ENCODE assay signal across 1 cellular context in genomic region chr13:19862511-19863313, GRCh38.
TF ChIP-seq lines count a peak whose summit lies in the region.

No MANE protein-coding gene starts in this region.

TF ChIP-seq in HepG2, 621 proteins besides CTCF, POLR2A, EP300 and RAD21 (continued from another document and continues in another):
- TF ChIP-seq, protein P1, sequence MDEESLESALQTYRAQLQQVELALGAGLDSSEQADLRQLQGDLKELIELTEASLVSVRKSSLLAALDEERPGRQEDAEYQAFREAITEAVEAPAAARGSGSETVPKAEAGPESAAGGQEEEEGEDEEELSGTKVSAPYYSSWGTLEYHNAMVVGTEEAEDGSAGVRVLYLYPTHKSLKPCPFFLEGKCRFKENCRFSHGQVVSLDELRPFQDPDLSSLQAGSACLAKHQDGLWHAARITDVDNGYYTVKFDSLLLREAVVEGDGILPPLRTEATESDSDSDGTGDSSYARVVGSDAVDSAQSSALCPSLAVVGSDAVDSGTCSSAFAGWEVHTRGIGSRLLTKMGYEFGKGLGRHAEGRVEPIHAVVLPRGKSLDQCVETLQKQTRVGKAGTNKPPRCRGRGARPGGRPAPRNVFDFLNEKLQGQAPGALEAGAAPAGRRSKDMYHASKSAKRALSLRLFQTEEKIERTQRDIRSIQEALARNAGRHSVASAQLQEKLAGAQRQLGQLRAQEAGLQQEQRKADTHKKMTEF (CRISPR knock-in tag; IDR thresholded peaks at IDR 0.05) = no peak
- no peak for TF ChIP-seq SOX5 (CRISPR knock-in tag; IDR thresholded peaks at IDR 0.05; ENCODE audit: borderline replicate concordance)
- TF ChIP-seq ZNF17 (CRISPR knock-in tag; IDR thresholded peaks at IDR 0.05) = no peak
- no peak for TF ChIP-seq ZFP41 (CRISPR knock-in tag; IDR thresholded peaks at IDR 0.05; ENCODE audit: borderline replicate concordance)
- no peak for TF ChIP-seq THYN1 (CRISPR knock-in tag; IDR thresholded peaks at IDR 0.05; ENCODE audit: borderline replicate concordance, low read depth)
- TF ChIP-seq HCFC1 (IDR thresholded peaks at IDR 0.05; ENCODE audit: low read depth, low read length) = no peak
- TF ChIP-seq SNAPC2 (CRISPR knock-in tag; IDR thresholded peaks at IDR 0.05) = no peak
- TF ChIP-seq SIX1 (CRISPR knock-in tag; IDR thresholded peaks at IDR 0.05; ENCODE audit: borderline replicate concordance) = no peak
- no peak for TF ChIP-seq ZNF614 (CRISPR knock-in tag; IDR thresholded peaks at IDR 0.05; ENCODE audit: borderline replicate concordance)
- TF ChIP-seq, protein P2, sequence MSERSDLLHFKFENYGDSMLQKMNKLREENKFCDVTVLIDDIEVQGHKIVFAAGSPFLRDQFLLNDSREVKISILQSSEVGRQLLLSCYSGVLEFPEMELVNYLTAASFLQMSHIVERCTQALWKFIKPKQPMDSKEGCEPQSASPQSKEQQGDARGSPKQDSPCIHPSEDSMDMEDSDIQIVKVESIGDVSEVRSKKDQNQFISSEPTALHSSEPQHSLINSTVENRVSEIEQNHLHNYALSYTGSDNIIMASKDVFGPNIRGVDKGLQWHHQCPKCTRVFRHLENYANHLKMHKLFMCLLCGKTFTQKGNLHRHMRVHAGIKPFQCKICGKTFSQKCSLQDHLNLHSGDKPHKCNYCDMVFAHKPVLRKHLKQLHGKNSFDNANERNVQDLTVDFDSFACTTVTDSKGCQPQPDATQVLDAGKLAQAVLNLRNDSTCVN (CRISPR knock-in tag; IDR thresholded peaks at IDR 0.05; ENCODE audit: borderline replicate concordance) = no peak
- TF ChIP-seq, protein P3, sequence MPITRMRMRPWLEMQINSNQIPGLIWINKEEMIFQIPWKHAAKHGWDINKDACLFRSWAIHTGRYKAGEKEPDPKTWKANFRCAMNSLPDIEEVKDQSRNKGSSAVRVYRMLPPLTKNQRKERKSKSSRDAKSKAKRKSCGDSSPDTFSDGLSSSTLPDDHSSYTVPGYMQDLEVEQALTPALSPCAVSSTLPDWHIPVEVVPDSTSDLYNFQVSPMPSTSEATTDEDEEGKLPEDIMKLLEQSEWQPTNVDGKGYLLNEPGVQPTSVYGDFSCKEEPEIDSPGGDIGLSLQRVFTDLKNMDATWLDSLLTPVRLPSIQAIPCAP (CRISPR knock-in tag; IDR thresholded peaks at IDR 0.05; ENCODE audit: low read depth) = no peak
- TF ChIP-seq DR1 (CRISPR knock-in tag; IDR thresholded peaks at IDR 0.05) = no peak
- no peak for TF ChIP-seq AGO1 (IDR thresholded peaks at IDR 0.05; ENCODE audit: low read depth, low read length, poor library complexity, severe bottlenecking)
- TF ChIP-seq ZNF703 (CRISPR knock-in tag; IDR thresholded peaks at IDR 0.05; ENCODE audit: borderline replicate concordance) = no peak
- no peak for TF ChIP-seq PRPF4 (IDR thresholded peaks at IDR 0.05; ENCODE audit: low read depth, low read length, poor library complexity, severe bottlenecking)
- TF ChIP-seq ZNF281 (CRISPR knock-in tag; IDR thresholded peaks at IDR 0.05; ENCODE audit: borderline replicate concordance) = peak; percentile 29; the same call in 1 of the 2 replicates
- no peak for TF ChIP-seq MXD3 (CRISPR knock-in tag; IDR thresholded peaks at IDR 0.05)
- TF ChIP-seq FOXC1 (CRISPR knock-in tag; IDR thresholded peaks at IDR 0.05; ENCODE audit: borderline replicate concordance) = peak; percentile 69; the same call in 1 of the 2 replicates
- no peak for TF ChIP-seq ZBTB43 (CRISPR knock-in tag; conservative IDR thresholded peaks at IDR 0.05)
- no peak for TF ChIP-seq ELK4 (CRISPR knock-in tag; IDR thresholded peaks at IDR 0.05; ENCODE audit: borderline replicate concordance)
- TF ChIP-seq ZNF282 (IDR thresholded peaks at IDR 0.05; ENCODE audit: partially characterized antibody) = no peak
- TF ChIP-seq ATF7-NPFF (CRISPR knock-in tag; IDR thresholded peaks at IDR 0.05; ENCODE audit: low read depth) = peak; percentile 3; the same call in 1 of the 2 replicates
- no peak for TF ChIP-seq ZNF382 (CRISPR knock-in tag; IDR thresholded peaks at IDR 0.05; ENCODE audit: borderline replicate concordance)
- no peak for TF ChIP-seq SAFB2 (CRISPR knock-in tag; IDR thresholded peaks at IDR 0.05; ENCODE audit: borderline replicate concordance, low read depth)
- 0 out of 2 replicates have a peak, but pooled peaks have one; percentile 30 for TF ChIP-seq ZNF256 (CRISPR knock-in tag; conservative IDR thresholded peaks at IDR 0.05)
- TF ChIP-seq, protein P4, sequence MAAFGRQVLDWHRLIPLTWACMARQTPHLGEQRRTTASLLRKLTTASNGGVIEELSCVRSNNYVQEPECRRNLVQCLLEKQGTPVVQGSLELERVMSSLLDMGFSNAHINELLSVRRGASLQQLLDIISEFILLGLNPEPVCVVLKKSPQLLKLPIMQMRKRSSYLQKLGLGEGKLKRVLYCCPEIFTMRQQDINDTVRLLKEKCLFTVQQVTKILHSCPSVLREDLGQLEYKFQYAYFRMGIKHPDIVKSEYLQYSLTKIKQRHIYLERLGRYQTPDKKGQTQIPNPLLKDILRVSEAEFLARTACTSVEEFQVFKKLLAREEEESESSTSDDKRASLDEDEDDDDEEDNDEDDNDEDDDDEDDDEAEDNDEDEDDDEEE (CRISPR knock-in tag; IDR thresholded peaks at IDR 0.05) = no peak
- TF ChIP-seq, protein P5, sequence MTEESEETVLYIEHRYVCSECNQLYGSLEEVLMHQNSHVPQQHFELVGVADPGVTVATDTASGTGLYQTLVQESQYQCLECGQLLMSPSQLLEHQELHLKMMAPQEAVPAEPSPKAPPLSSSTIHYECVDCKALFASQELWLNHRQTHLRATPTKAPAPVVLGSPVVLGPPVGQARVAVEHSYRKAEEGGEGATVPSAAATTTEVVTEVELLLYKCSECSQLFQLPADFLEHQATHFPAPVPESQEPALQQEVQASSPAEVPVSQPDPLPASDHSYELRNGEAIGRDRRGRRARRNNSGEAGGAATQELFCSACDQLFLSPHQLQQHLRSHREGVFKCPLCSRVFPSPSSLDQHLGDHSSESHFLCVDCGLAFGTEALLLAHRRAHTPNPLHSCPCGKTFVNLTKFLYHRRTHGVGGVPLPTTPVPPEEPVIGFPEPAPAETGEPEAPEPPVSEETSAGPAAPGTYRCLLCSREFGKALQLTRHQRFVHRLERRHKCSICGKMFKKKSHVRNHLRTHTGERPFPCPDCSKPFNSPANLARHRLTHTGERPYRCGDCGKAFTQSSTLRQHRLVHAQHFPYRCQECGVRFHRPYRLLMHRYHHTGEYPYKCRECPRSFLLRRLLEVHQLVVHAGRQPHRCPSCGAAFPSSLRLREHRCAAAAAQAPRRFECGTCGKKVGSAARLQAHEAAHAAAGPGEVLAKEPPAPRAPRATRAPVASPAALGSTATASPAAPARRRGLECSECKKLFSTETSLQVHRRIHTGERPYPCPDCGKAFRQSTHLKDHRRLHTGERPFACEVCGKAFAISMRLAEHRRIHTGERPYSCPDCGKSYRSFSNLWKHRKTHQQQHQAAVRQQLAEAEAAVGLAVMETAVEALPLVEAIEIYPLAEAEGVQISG (CRISPR knock-in tag; IDR thresholded peaks at IDR 0.05) = no peak; the same call in 1 of the 2 replicates
- no peak for TF ChIP-seq EZH2 (conservative IDR thresholded peaks at IDR 0.05; ENCODE audit: low read depth, low read length)
- TF ChIP-seq TEF (CRISPR knock-in tag; IDR thresholded peaks at IDR 0.05) = no peak
- no peak for TF ChIP-seq ZNF747 (CRISPR knock-in tag; IDR thresholded peaks at IDR 0.05; ENCODE audit: borderline replicate concordance)
- no peak for TF ChIP-seq FOXP1 (IDR thresholded peaks at IDR 0.05)
- no peak for TF ChIP-seq FOXP1 (CRISPR knock-in tag; IDR thresholded peaks at IDR 0.05)
- TF ChIP-seq ZNF749 (CRISPR knock-in tag; IDR thresholded peaks at IDR 0.05; ENCODE audit: borderline replicate concordance) = no peak
- no peak for TF ChIP-seq ZNF432 (CRISPR knock-in tag; IDR thresholded peaks at IDR 0.05; ENCODE audit: borderline replicate concordance)
- TF ChIP-seq ZNF546 (CRISPR knock-in tag; conservative IDR thresholded peaks at IDR 0.05) = no peak
- TF ChIP-seq U2AF1 (optimal IDR thresholded peaks at IDR 0.05; ENCODE audit: low read depth, low read length) = no peak
- TF ChIP-seq NFRKB (IDR thresholded peaks at IDR 0.05) = no peak
- TF ChIP-seq CEBPZ (IDR thresholded peaks at IDR 0.05; ENCODE audit: low read length) = no peak
- TF ChIP-seq DNMT3B (CRISPR knock-in tag; conservative IDR thresholded peaks at IDR 0.05) = no peak
- TF ChIP-seq IRX3 (CRISPR knock-in tag; IDR thresholded peaks at IDR 0.05; ENCODE audit: borderline replicate concordance, low read depth) = no peak
